ENCODE assay signal across 23 cellular contexts in genomic region chr4:137198791-137199190, GRCh38.
DNase-seq lines count a peak whose midpoint lies in the region; ATAC-seq, FAIRE-seq and TF ChIP-seq lines count a peak whose summit lies in the region.
"Had no signal": no experiment of that assay in that cellular context is flagged by ENCODE, and none has a peak within 500 bp of the region (broad histone marks: within the 10 kb centered on the region; RNA-seq: fewer than 3 reads in every experiment).

No MANE protein-coding gene starts in this region.

- no peak overlapping the region for H3K14ac ChIP-seq in mesenchymal stem cell (ENCODE audit: low read length in 2 of 2)

- H2BK5ac ChIP-seq in mesenchymal stem cell (ENCODE audit: low read depth, low read length, poor library complexity, severe bottlenecking) = no peak overlapping the region

- H3K27me3 ChIP-seq in mesenchymal stem cell (ENCODE audit: control insufficient read depth in 1 of 2, insufficient read depth in 1 of 2, low read length in 2 of 2) (no peaks in the 10 kb centered on the region), subcutaneous abdominal adipose tissue (ENCODE audit: control insufficient read depth in 5 of 5, insufficient read depth in 4 of 5, low read length in 5 of 5) (no peaks in the 10 kb centered on the region)
- H3K27me3 ChIP-seq: BLaER1 had no signal

- H3K23ac ChIP-seq in mesenchymal stem cell (ENCODE audit: low read length in 2 of 2) = no peak overlapping the region

- H2AK5ac ChIP-seq in mesenchymal stem cell (ENCODE audit: low read length, severe bottlenecking) = no peak overlapping the region

- 93% methylated on average over 2 of the region's 4 CpGs for WGBS in mesenchymal stem cell

- no peak overlapping the region for H3K4ac ChIP-seq in mesenchymal stem cell (ENCODE audit: low read depth in 1 of 2, low read length in 2 of 2)

- H3K79me1 ChIP-seq in mesenchymal stem cell (replicated peaks; ENCODE audit: low read length, poor library complexity, severe bottlenecking) = no peaks in the 10 kb centered on the region

- no peak overlapping the region for H2BK15ac ChIP-seq in mesenchymal stem cell (ENCODE audit: low read depth, poor library complexity, severe bottlenecking)

- no peak overlapping the region for H3K18ac ChIP-seq in mesenchymal stem cell (ENCODE audit: low read depth in 1 of 2, low read length in 2 of 2)

- H3K4me2 ChIP-seq in mesenchymal stem cell (ENCODE audit: low read length, poor library complexity, severe bottlenecking) = no peak overlapping the region
- H3K4me2 ChIP-seq: BLaER1 had no signal

- FAIRE-seq in D721Med (lab: Jason Lieb, UNC) = no peak
- FAIRE-seq: A204.1, GM12878, GM18507, H1 had no signal

- H3K36me3 ChIP-seq in mesenchymal stem cell (ENCODE audit: control insufficient read depth in 1 of 2, insufficient read depth in 2 of 2, low read depth in 1 of 2, low read length in 2 of 2) (peaks cover 0 to 2% of the 10 kb centered on the region in 2 experiments), subcutaneous abdominal adipose tissue (ENCODE audit: control insufficient read depth in 5 of 5, insufficient read depth in 5 of 5, low read length in 5 of 5) (no peaks in the 10 kb centered on the region)
- H3K36me3 ChIP-seq: BLaER1 had no signal

- H4K91ac ChIP-seq in mesenchymal stem cell (ENCODE audit: low read length) = no peak overlapping the region

- no peak overlapping the region for H2BK12ac ChIP-seq in mesenchymal stem cell (ENCODE audit: low read length in 2 of 2)

- DNase-seq in cardiac septum (ENCODE audit: low spot score) = peak; percentile 51
- no peak for DNase-seq in left ventricle myocardium superior
- peak; percentile 4 for DNase-seq in UCSD-AML1 (lab: John Stamatoyannopoulos, UW; ENCODE audit: unreplicated experiment)
- DNase-seq in mesenchymal stem cell = no peak
- DNase-seq in stimulated activated CD4-positive, alpha-beta T cell treated with anti-CD3 and anti-CD28 coated beads, Interleukin-4, amount 100 ng/mL, for 1 hour = no peak
- no peak for DNase-seq in NCI-H2107 (lab: John Stamatoyannopoulos, UW)
- DNase-seq in D721Med (ENCODE audit: insufficient read length, low spot score) = no peak
- DNase-seq: Caco-2; CD4-positive, CD25-positive, alpha-beta regulatory T cell; CD8-positive, alpha-beta T cell; DMS 273 treated with DMSO at 0.1 percent for 48 hours; DMS79; EL; GDM1; H7; HCEC 1CT had no signal

- H2AFZ ChIP-seq in mesenchymal stem cell (ENCODE audit: low read depth, low read length) = no peak overlapping the region

- no peaks in the 10 kb centered on the region for H3K9me3 ChIP-seq in mesenchymal stem cell (ENCODE audit: control insufficient read depth, low read length)
- peaks cover 0 to 2% (median 0%) of the 10 kb centered on the region in 5 donors for H3K9me3 ChIP-seq in subcutaneous abdominal adipose tissue (ENCODE audit: control insufficient read depth in 5 of 5, low read length in 5 of 5)
- H3K9me3 ChIP-seq: Caco-2 had no signal

- peak overlapping the region in 1 of 2 experiments; percentile 21 for H3K4me3 ChIP-seq in mesenchymal stem cell (ENCODE audit: insufficient read depth in 1 of 2, low read depth in 1 of 2, low read length in 2 of 2)
- H3K4me3 ChIP-seq in subcutaneous abdominal adipose tissue (ENCODE audit: low read depth in 1 of 5, low read length in 5 of 5) = peak overlapping the region in 4 of 5 donors; percentile 17 to 46 (median 32)
- H3K4me3 ChIP-seq: BLaER1, GM12878 had no signal

- ATAC-seq in left ventricle myocardium superior = no peak
- ATAC-seq: CD8-positive, alpha-beta T cell; GM12878 had no signal

- no peak overlapping the region for H2BK120ac ChIP-seq in mesenchymal stem cell (ENCODE audit: low read depth, low read length)

- intact Hi-C loops in cardiac septum (cut with DNase I) (no loop called here), left ventricle myocardium superior (cut with micrococcal nuclease) (no loop called here)

- H3K9ac ChIP-seq in mesenchymal stem cell (ENCODE audit: low read length) = peak overlapping the region; percentile 65
- H3K9ac ChIP-seq in subcutaneous abdominal adipose tissue (ENCODE audit: low read length in 5 of 5) = no peak overlapping the region
- H3K9ac ChIP-seq: BLaER1 had no signal

- no peaks in the 10 kb centered on the region for H3K4me1 ChIP-seq in mesenchymal stem cell (ENCODE audit: control insufficient read depth, insufficient read depth, low read depth, low read length)
- peaks cover 0 to 8% (median 4%) of the 10 kb centered on the region in 5 donors for H3K4me1 ChIP-seq in subcutaneous abdominal adipose tissue (ENCODE audit: control insufficient read depth in 5 of 5, insufficient read depth in 5 of 5, low read length in 5 of 5)
- H3K4me1 ChIP-seq: Caco-2 had no signal

- H3K27ac ChIP-seq in mesenchymal stem cell (ENCODE audit: low read length, poor library complexity, severe bottlenecking) (no peak overlapping the region), subcutaneous abdominal adipose tissue (ENCODE audit: low read depth, low read length) (no peak overlapping the region)
- H3K27ac ChIP-seq: BLaER1, C4-2B had no signal

- no peak for TF ChIP-seq CTCF in D721Med (IDR thresholded peaks at IDR 0.05; ENCODE audit: insufficient read depth, missing control alignments)

- no peak overlapping the region for H4K8ac ChIP-seq in mesenchymal stem cell (ENCODE audit: low read length)

Comparison
In these comparisons a context has a peak if more than half of its experiments do, and no peak if none do; other contexts are left out.
1. DNase-seq: peak in cardiac septum (single experiment) and UCSD-AML1 (single experiment); none in left ventricle myocardium superior (single experiment), mesenchymal stem cell (single experiment), stimulated activated CD4-positive, alpha-beta T cell treated with anti-CD3 and anti-CD28 coated beads, Interleukin-4, amount 100 ng/mL, for 1 hour (single experiment), NCI-H2107 (single experiment) and D721Med (single experiment).